Comparison of ENCODE assay signal across 10 cellular contexts in the genomic region with DNA sequence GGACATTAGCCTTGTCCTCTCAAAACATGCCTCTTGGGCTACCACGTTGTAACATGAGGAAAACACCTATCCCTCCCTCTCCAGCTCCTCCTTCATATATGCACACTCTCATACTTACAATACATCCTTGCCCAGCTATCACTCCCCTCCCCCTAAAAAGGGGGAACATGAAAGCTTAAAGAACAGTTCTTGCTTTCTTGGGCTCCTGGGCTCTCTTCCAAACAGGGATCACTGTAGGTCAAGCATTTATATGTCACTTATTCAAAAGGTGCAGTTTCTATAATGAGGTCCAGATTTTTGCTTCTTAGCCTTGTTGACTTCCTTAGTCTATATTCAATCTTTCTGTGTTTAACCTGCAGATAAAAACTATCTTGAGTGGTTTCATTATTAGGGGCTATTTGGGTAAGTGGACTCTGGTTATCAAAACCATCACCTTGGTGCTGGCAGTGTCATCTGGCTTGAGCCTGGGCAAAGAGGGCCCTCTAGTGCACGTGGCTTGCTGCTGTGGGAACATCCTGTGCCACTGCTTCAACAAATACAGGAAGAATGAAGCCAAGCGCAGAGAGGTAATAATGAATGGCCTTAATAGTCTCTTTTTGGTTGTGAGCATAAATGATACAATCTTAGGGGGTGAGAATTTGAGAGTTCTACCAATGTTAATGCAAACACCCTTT.
A peak's percentile ranks its signal among the peaks of the same experiment; 100 is the strongest.
DNase-seq lines count a peak whose midpoint lies in the region; ATAC-seq and TF ChIP-seq lines count a peak whose summit lies in the region.
"Had no signal": no experiment of that assay in that cellular context is flagged by ENCODE, and none has a peak within 500 bp of the region (broad histone marks: within the 10 kb centered on the region; RNA-seq: fewer than 3 reads in every experiment).

No MANE protein-coding gene starts in this region.

- H3K36me3 ChIP-seq in iPS DF 6.9 (ENCODE audit: control insufficient read depth, insufficient read depth, low read length): no peaks in the 10 kb centered on the region
- H3K36me3 ChIP-seq: thoracic aorta had no signal

- H3K9me3 ChIP-seq in iPS DF 6.9 (ENCODE audit: control insufficient read depth, insufficient read depth, low read length): no peaks in the 10 kb centered on the region
- H3K9me3 ChIP-seq: thoracic aorta had no signal

- H3K27ac Mint-ChIP-seq in HFFc6 (no peak overlapping the region), T-cell (no peak overlapping the region)
- H3K27ac Mint-ChIP-seq in activated CD8-positive, alpha-beta memory T cell treated with anti-CD3 and anti-CD28 coated beads, Interleukin-2, amount 10 ng/mL, durations not matched to agents 7 days and 5 days: no peak overlapping the region

- H3K36me3 Mint-ChIP-seq in HFFc6 (ENCODE audit: low read depth): no peaks in the 10 kb centered on the region
- peaks cover 9% of the 10 kb centered on the region for H3K36me3 Mint-ChIP-seq in T-cell
- H3K36me3 Mint-ChIP-seq in activated CD8-positive, alpha-beta memory T cell treated with anti-CD3 and anti-CD28 coated beads, Interleukin-2, amount 10 ng/mL, durations not matched to agents 7 days and 5 days: no peaks in the 10 kb centered on the region

- no peak overlapping the region for H3K27ac ChIP-seq in iPS DF 6.9 (ENCODE audit: low read length)
- H3K27ac ChIP-seq: KMS-11, thoracic aorta had no signal

- no CpG with 5 or more reads among the region's 3 CpGs for WGBS in iPS DF 6.9 (ENCODE audit: insufficient coverage, insufficient read length)

- H3K4me1 ChIP-seq in iPS DF 6.9 (ENCODE audit: control insufficient read depth, insufficient read depth, low read length): no peaks in the 10 kb centered on the region

- no peak overlapping the region for H3K4me3 ChIP-seq in iPS DF 6.9 (ENCODE audit: low read length)
- H3K4me3 ChIP-seq: thoracic aorta had no signal

- DNase-seq in ELR (ENCODE audit: low read depth) (peak; percentile 9), HFFc6 (no peak), SW480 (ENCODE audit: low spot score) (peak; percentile 13), iPS DF 6.9 (ENCODE audit: low read depth, low spot score) (peak; percentile 5), T-cell (no peak)
- no peak for DNase-seq in activated CD8-positive, alpha-beta memory T cell treated with anti-CD3 and anti-CD28 coated beads, Interleukin-2, amount 10 ng/mL, durations not matched to agents 7 days and 5 days
- no peak for DNase-seq in central memory CD4-positive, alpha-beta T cell

- H3K4me1 Mint-ChIP-seq in HFFc6 (ENCODE audit: low read depth) (no peaks in the 10 kb centered on the region), T-cell (no peaks in the 10 kb centered on the region)
- peaks cover 4% of the 10 kb centered on the region for H3K4me1 Mint-ChIP-seq in activated CD8-positive, alpha-beta memory T cell treated with anti-CD3 and anti-CD28 coated beads, Interleukin-2, amount 10 ng/mL, durations not matched to agents 7 days and 5 days

- no peaks in the 10 kb centered on the region for H3K27me3 ChIP-seq in iPS DF 6.9 (ENCODE audit: control insufficient read depth, insufficient read depth, low read length)

- ATAC-seq in T-cell (replicated peaks in 1 of 4) (no peak), HG02884 (IDR thresholded peaks at IDR 0.05; ENCODE audit: unreplicated experiment) (no peak)
- ATAC-seq in activated CD8-positive, alpha-beta memory T cell treated with anti-CD3 and anti-CD28 coated beads, Interleukin-2, amount 10 ng/mL, durations not matched to agents 7 days and 5 days: no peak

- TF ChIP-seq CTCF in HFFc6 (IDR thresholded peaks at IDR 0.05): peak; percentile 39; the same call in 1 of the 2 replicates

- H3K9me3 Mint-ChIP-seq in HFFc6 (no peaks in the 10 kb centered on the region), T-cell (no peaks in the 10 kb centered on the region)
- H3K9me3 Mint-ChIP-seq in activated CD8-positive, alpha-beta memory T cell treated with anti-CD3 and anti-CD28 coated beads, Interleukin-2, amount 10 ng/mL, durations not matched to agents 7 days and 5 days (ENCODE audit: low read depth): no peaks in the 10 kb centered on the region

- POLR2A ChIA-PET in T-cell (lab: Charles Lee): no interaction called here

- H3K4me3 Mint-ChIP-seq in HFFc6: no peak overlapping the region
- H3K4me3 Mint-ChIP-seq in T-cell: no peak overlapping the region
- no peak overlapping the region for H3K4me3 Mint-ChIP-seq in activated CD8-positive, alpha-beta memory T cell treated with anti-CD3 and anti-CD28 coated beads, Interleukin-2, amount 10 ng/mL, durations not matched to agents 7 days and 5 days

- CTCF ChIA-PET in T-cell (lab: Charles Lee): no interaction called here
- CTCF ChIA-PET in activated CD8-positive, alpha-beta memory T cell treated with anti-CD3 and anti-CD28 coated beads, Interleukin-2, amount 10 ng/mL, durations not matched to agents 7 days and 5 days (lab: Charles Lee): no interaction called here

- H3K27me3 Mint-ChIP-seq in HFFc6 (ENCODE audit: insufficient read depth) (no peaks in the 10 kb centered on the region), T-cell (peaks cover 0 to 7% of the 10 kb centered on the region in 2 donors)
- no peaks in the 10 kb centered on the region for H3K27me3 Mint-ChIP-seq in activated CD8-positive, alpha-beta memory T cell treated with anti-CD3 and anti-CD28 coated beads, Interleukin-2, amount 10 ng/mL, durations not matched to agents 7 days and 5 days

Comparison
In these comparisons a context has a peak if more than half of its experiments do, and no peak if none do; other contexts are left out.
1. DNase-seq: peak in ELR (single experiment), SW480 (single experiment) and iPS DF 6.9 (single experiment); none in HFFc6 (single experiment), T-cell (0 of 34), activated CD8-positive, alpha-beta memory T cell treated with anti-CD3 and anti-CD28 coated beads, Interleukin-2, amount 10 ng/mL, durations not matched to agents 7 days and 5 days (single experiment) and central memory CD4-positive, alpha-beta T cell (single experiment).